In genomic region chr21:14686466-14687276, GRCh38 we compare ENCODE assay signal across 8 cellular contexts.
DNase-seq lines count a peak whose midpoint lies in the region; ATAC-seq and TF ChIP-seq lines count a peak whose summit lies in the region.

No MANE protein-coding gene starts in this region.

- ATAC-seq in GM18502 (IDR thresholded peaks at IDR 0.05; ENCODE audit: poor library complexity, unreplicated experiment) (peak; percentile 67), GM21526 (IDR thresholded peaks at IDR 0.05; ENCODE audit: low FRiP score, unreplicated experiment) (peak; percentile 57), HG03558 (IDR thresholded peaks at IDR 0.05; ENCODE audit: extremely low read depth, unreplicated experiment) (peak; percentile 51)

- no peaks in the 10 kb centered on the region for H3K4me1 ChIP-seq in breast epithelium

- no peak for TF ChIP-seq CTCF in breast epithelium (IDR thresholded peaks at IDR 0.05)

- no peaks in the 10 kb centered on the region for H3K27me3 ChIP-seq in breast epithelium

- no peaks in the 10 kb centered on the region for H3K9me3 ChIP-seq in breast epithelium

- no peak overlapping the region for H3K4me3 ChIP-seq in breast epithelium

- DNase-seq in germinal center (ENCODE audit: low spot score), result peak; percentile 4
- no peak for DNase-seq in glomerular visceral epithelial cell (ENCODE audit: extremely low spot score)
- DNase-seq in kidney glomerular epithelial cell (lab: John Stamatoyannopoulos, UW), result no peak
- no peak for DNase-seq in NCI-H345 treated with DMSO at 0.1 percent for 48 hours (lab: John Stamatoyannopoulos, UW; ENCODE audit: unreplicated experiment)
- no peak for DNase-seq in breast epithelium (ENCODE audit: low spot score in 2 of 2)

- TF ChIP-seq POLR2A in breast epithelium (IDR thresholded peaks at IDR 0.05), result no peak

- no peak overlapping the region for H3K27ac ChIP-seq in breast epithelium

- intact Hi-C loops in breast epithelium (cut with DNase I; ENCODE audit: low total_unique reads), result no loop called here

- H3K36me3 ChIP-seq in breast epithelium, result no peaks in the 10 kb centered on the region
